8 cellular contexts compared by ENCODE assay signal in the genomic region with DNA sequence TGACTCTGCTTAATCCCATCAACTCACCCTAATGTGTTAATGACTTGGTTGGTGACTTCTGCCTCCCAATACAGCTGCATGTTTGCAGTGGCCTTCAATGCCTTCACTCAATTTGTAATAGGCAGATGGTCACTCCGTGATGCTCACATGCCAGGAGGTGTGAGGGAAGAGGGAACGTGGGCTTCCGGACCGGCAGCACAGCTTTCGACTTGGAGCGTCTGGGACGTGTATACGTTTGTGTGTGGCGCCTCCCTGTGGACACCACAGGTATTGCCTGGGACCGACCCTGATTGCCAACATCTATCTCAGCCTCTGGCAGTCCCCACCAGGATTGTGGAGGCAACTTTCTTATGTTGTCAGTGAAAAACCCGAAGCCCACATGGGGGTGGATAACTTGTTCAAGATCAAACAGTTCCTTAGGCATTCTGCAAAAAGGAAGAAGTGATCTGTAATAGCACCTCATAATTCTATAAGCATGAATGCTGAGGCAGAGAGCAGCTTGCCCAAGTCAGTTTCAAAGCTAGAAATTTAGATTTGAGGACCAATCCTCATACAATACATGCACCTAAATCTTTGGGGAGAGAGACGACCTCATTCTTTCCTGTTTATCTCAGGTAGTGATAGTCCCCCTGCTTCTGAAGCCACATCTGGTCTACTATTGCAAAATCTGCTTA. TPM values are rescaled to one million over a fixed set of nuclear protein-coding genes. Genes with fewer than 3 reads are reported as not detected.
DNase-seq lines count a peak whose midpoint lies in the region; ATAC-seq, FAIRE-seq and TF ChIP-seq lines count a peak whose summit lies in the region.

No MANE protein-coding gene starts in this region.

- H4K20me1 ChIP-seq in GM23248 (ENCODE audit: insufficient read depth), result no peaks in the 10 kb centered on the region

- H3K9me3 ChIP-seq in GM23248 (ENCODE audit: low read depth) (no peaks in the 10 kb centered on the region), lung (ENCODE audit: control insufficient read depth in 2 of 2, insufficient read depth in 1 of 2, low read length in 1 of 2) (no peaks in the 10 kb centered on the region)

- H3K27me3 Mint-ChIP-seq in activated B cell treated with CpG ODN at 0.5 μM for 24 hours, result peaks cover 9% of the 10 kb centered on the region

- no peaks in the 10 kb centered on the region for H3K36me3 ChIP-seq in GM23248 (ENCODE audit: low read depth)
- no peaks in the 10 kb centered on the region for H3K36me3 ChIP-seq in lung (ENCODE audit: control insufficient read depth in 2 of 2, insufficient read depth in 2 of 2, low read length in 2 of 2)

- H3K27me3 ChIP-seq in GM23248 (replicated peaks; ENCODE audit: insufficient read depth), result peaks cover 4% of the 10 kb centered on the region; the same call in 1 of the 2 replicates
- H3K27me3 ChIP-seq in lung (ENCODE audit: control insufficient read depth, insufficient read depth), result no peaks in the 10 kb centered on the region

- POLR2A ChIA-PET in activated B cell treated with CpG ODN at 0.5 μM for 24 hours (lab: Charles Lee), result no interaction called here

- no peak overlapping the region for H3K9ac ChIP-seq in GM23248

- H3K4me1 ChIP-seq in GM23248 (ENCODE audit: insufficient read depth) (peaks cover 12% of the 10 kb centered on the region), lung (ENCODE audit: control insufficient read depth in 2 of 2, insufficient read depth in 2 of 2, low read length in 2 of 2) (peaks cover 0 to under 1% of the 10 kb centered on the region in 2 donors)

- H3K9me3 Mint-ChIP-seq in activated B cell treated with CpG ODN at 0.5 μM for 24 hours, result no peaks in the 10 kb centered on the region

- no peaks in the 10 kb centered on the region for H3K9me2 ChIP-seq in GM23248 (ENCODE audit: insufficient read depth)

- H3K36me3 Mint-ChIP-seq in activated B cell treated with CpG ODN at 0.5 μM for 24 hours (ENCODE audit: low read depth), result no peaks in the 10 kb centered on the region

- H3K4me3 ChIP-seq in GM23248 (no peak overlapping the region), choroid plexus epithelial cell (ENCODE audit: low read depth, low read length) (no peak overlapping the region), lung (no peak overlapping the region)

- TF ChIP-seq POLR2A in GM18505 (IDR thresholded peaks at IDR 0.05; ENCODE audit: borderline replicate concordance, extremely low read depth, insufficient read depth, insufficient read length), result no peak

- H2AFZ ChIP-seq in GM23248, result no peak overlapping the region

- no peaks in the 10 kb centered on the region for H3K79me2 ChIP-seq in GM23248 (ENCODE audit: insufficient read depth)

- WGBS in GM23248 (ENCODE audit: low coverage in 1 of 2, low lambda C conversion rate in 2 of 2, missing lambda C conversion rate in 2 of 2), 2 experiments, result 3 to 5% methylated on average over 12 of the region's 12 CpGs
- WGBS in lung, 2 donors, result 5 to 6% methylated on average over 12 of the region's 12 CpGs

- DNase-seq in D721Med (ENCODE audit: insufficient read length, low spot score) (peak; percentile 47), GM23248 (peak; percentile 84), NCI-H1694 treated with DMSO at 0.1 percent for 48 hours (lab: John Stamatoyannopoulos, UW) (peak; percentile 36), activated B cell treated with CpG ODN at 0.5 μM for 24 hours (peak; percentile 25), choroid plexus epithelial cell (ENCODE audit: low read depth) (peak; percentile 82), lung (ENCODE audit: low spot score) (peak; percentile 38)
- peak; percentile 61 to 81 for DNase-seq in stimulated activated CD8-positive, alpha-beta memory T cell treated with anti-CD3 and anti-CD28 coated beads, Interleukin-2, amount 100 ng/mL, for 48 hours (ENCODE audit: low read depth in 2 of 2)

- TF ChIP-seq CTCF in D721Med (IDR thresholded peaks at IDR 0.05; ENCODE audit: insufficient read depth, missing control alignments), result peak; percentile 90
- no peak for TF ChIP-seq CTCF in activated B cell treated with CpG ODN at 0.5 μM for 24 hours (IDR thresholded peaks at IDR 0.05)
- TF ChIP-seq CTCF in choroid plexus epithelial cell (conservative IDR thresholded peaks at IDR 0.05; ENCODE audit: low read depth, low read length), result peak; percentile 89
- no peak for TF ChIP-seq CTCF in lung (IDR thresholded peaks at IDR 0.05; ENCODE audit: control extremely low read depth, extremely low read depth)

- in situ Hi-C loops in GM23248 (cut with MboI), result no loop called here

- H3F3A ChIP-seq in GM23248 (ENCODE audit: insufficient read depth), result peaks cover 10% of the 10 kb centered on the region

- no peak overlapping the region for H3K4me3 Mint-ChIP-seq in activated B cell treated with CpG ODN at 0.5 μM for 24 hours

- intact Hi-C loops in activated B cell treated with CpG ODN at 0.5 μM for 24 hours (cut with micrococcal nuclease), result loop anchor here (10.0 kb wide), 1 partner anchor 205 kb away; no protein-coding TSS in a partner anchor

- H3K27ac Mint-ChIP-seq in activated B cell treated with CpG ODN at 0.5 μM for 24 hours, result no peak overlapping the region

- no peak overlapping the region for H3K4me2 ChIP-seq in GM23248 (ENCODE audit: unreplicated experiment)

- CTCF ChIA-PET in activated B cell treated with CpG ODN at 0.5 μM for 24 hours (lab: Charles Lee), result interaction anchor here (0.7 to 1.4 kb wide), 5 partner anchors 13 to 203 kb away, joined by 3 to 4 read pairs (median 3); a partner anchor contains a TSS

- peak; percentile 21 for FAIRE-seq in D721Med (lab: Jason Lieb, UNC)

- ATAC-seq in activated B cell treated with CpG ODN at 0.5 μM for 24 hours (ENCODE audit: low read depth), result no peak
- ATAC-seq in lung (ENCODE audit: insufficient read depth, low FRiP score), result no peak
- no peak for ATAC-seq in GM18505 (IDR thresholded peaks at IDR 0.05; ENCODE audit: unreplicated experiment)

- H3K27ac ChIP-seq in GM23248 (no peak overlapping the region), lung (ENCODE audit: low read depth in 1 of 2, low read length in 1 of 2) (no peak overlapping the region)

- peaks cover 2% of the 10 kb centered on the region for H3K4me1 Mint-ChIP-seq in activated B cell treated with CpG ODN at 0.5 μM for 24 hours

RNA-seq across cellular contexts. Expression of a gene that starts 16.9 kb away (rescaled TPM):
- total RNA-seq in GM23248 (2014; rRNA removed; shearing (Covaris generic)), result 14.6 and 20.5 TPM in 2 replicates
- polyA plus RNA-seq in GM23248 (2016; fragmentation: Nextera tagmentation; extraction: Ambion mirVana) (38.4 and 45.3 TPM in 2 replicates), lung (10 to 100 TPM; 19.8 to 28.7 TPM)
- total RNA-seq in activated B cell treated with CpG ODN at 0.5 μM for 24 hours (29.6 and 31.2 TPM in 2 replicates), lung (10 to 100 TPM; 12.1 to 22.4 TPM)

RNA-seq across cellular contexts. Expression of a gene that starts 17.2 kb away (rescaled TPM):
- total RNA-seq in GM23248 (2014; rRNA removed; shearing (Covaris generic)), result 24.9 and 36.4 TPM in 2 replicates
- polyA plus RNA-seq in GM23248 (2016; fragmentation: Nextera tagmentation; extraction: Ambion mirVana) (75.9 and 76.6 TPM in 2 replicates), lung (10 to 100 TPM; 36.6 to 43.4 TPM)
- total RNA-seq in activated B cell treated with CpG ODN at 0.5 μM for 24 hours (44.7 and 47.0 TPM in 2 replicates), lung (10 to 100 TPM; 31.2 to 38.6 TPM)

Comparison
In these comparisons a context has a peak if more than half of its experiments do, and no peak if none do; other contexts are left out.
1. DNase-seq: peak in every context shown above with its lines; median percentile 84 in GM23248; 82 in choroid plexus epithelial cell; 71 in stimulated activated CD8-positive, alpha-beta memory T cell treated with anti-CD3 and anti-CD28 coated beads, Interleukin-2, amount 100 ng/mL, for 48 hours; 47 in D721Med; 38 in lung; 36 in NCI-H1694 treated with DMSO at 0.1 percent for 48 hours; 25 in activated B cell treated with CpG ODN at 0.5 μM for 24 hours.
2. CTCF ChIP-seq: peak in D721Med (single experiment) and choroid plexus epithelial cell (single experiment); none in activated B cell treated with CpG ODN at 0.5 μM for 24 hours (single experiment) and lung (single experiment).